Comparison of ENCODE assay signal across 10 cellular contexts in the genomic region with DNA sequence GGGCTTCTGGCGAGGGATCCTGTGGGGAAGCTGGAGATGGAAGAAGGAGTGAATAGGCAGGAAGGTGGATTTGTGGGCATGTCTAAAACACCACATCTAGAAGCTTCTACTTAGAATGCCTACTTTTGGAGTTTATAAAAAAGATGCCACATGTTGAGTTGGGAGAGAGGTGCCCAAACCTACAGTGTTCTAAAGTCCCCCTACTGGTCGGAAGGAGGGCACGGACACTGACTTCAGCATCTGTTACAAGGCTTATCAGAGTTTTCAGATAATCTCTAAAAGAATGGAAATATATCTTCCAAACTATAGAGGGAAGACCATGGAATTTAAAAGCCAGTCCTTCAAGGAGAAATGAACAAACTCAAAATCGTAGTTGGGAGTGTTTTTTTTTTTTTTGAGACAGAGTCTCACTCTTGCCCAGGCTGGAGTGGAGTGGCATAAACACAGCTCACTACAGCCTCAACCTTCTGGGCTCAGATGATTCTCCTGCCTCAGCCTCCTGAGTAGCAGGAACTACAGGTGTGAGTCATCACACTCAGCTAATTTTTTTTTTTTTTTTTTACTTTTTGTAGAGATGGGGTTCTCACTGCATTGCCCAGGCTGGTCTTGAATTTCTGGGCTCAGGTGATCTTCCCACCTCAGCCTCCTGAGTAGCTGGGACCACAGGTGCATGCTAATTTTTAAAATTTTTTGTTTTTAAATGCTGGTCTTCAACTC. TPM values are rescaled to one million over a fixed set of nuclear protein-coding genes. Genes with fewer than 3 reads are reported as not detected.
A peak's percentile ranks its signal among the peaks of the same experiment; 100 is the strongest.
DNase-seq lines count a peak whose midpoint lies in the region; ATAC-seq, FAIRE-seq and TF ChIP-seq lines count a peak whose summit lies in the region.
"Had no signal": no experiment of that assay in that cellular context is flagged by ENCODE, and none has a peak within 500 bp of the region (broad histone marks: within the 10 kb centered on the region; RNA-seq: fewer than 3 reads in every experiment).

No MANE protein-coding gene starts in this region.

- H3K36me3 Mint-ChIP-seq in nephron progenitor cell (ENCODE audit: low read depth) = no peaks in the 10 kb centered on the region

- FAIRE-seq in D721Med (lab: Jason Lieb, UNC) (no peak), GM12878 (lab: Jason Lieb, UNC) (no peak)

- CTCF ChIA-PET in GM12878 (lab: Yijun Ruan, JAX) = interaction anchor here (1.9 kb wide), 1 partner anchor 12 kb away, joined by 7 read pairs; no protein-coding TSS in a partner anchor

- BruUV-seq in GM12878 (replicated peaks; lab: Mats Ljungman, UMichigan) = no TSS peak

- TF ChIP-seq RAD21 in GM12878 (IDR thresholded peaks at IDR 0.05; ENCODE audit: insufficient read depth, low read depth, low read length) = no peak

- no peak for TF ChIP-seq EP300 in GM12878 (IDR thresholded peaks at IDR 0.05; ENCODE audit: borderline replicate concordance in 1 of 2, control insufficient read depth in 1 of 2, low read depth in 2 of 2, low read length in 2 of 2)

- H2AFZ ChIP-seq in GM12878 (ENCODE audit: control insufficient read depth, low read depth, low read length) = no peak overlapping the region

- no peak overlapping the region for H3K27ac Mint-ChIP-seq in nephron progenitor cell

- in situ Hi-C loops in KBM-7 (cut with MboI; ENCODE audit: low pct_unique_long_range_greater_than_20kb, low sequenced_read_pairs) (no loop called here), GM12878 (cut with MboI) (no loop called here)

- peak; percentile 70 for ATAC-seq in GM12878
- ATAC-seq in GM18868 (IDR thresholded peaks at IDR 0.05; ENCODE audit: unreplicated experiment) = no peak
- ATAC-seq: heart left ventricle had no signal

- no peak overlapping the region for H3K27ac ChIP-seq in GM12878 (ENCODE audit: control insufficient read depth, insufficient read depth)
- H3K27ac ChIP-seq: heart left ventricle, neutrophil had no signal

- H3K9me3 ChIP-seq in GM12878 (replicated peaks; ENCODE audit: control insufficient read depth, insufficient read depth, low read length) = no peaks in the 10 kb centered on the region
- H3K9me3 ChIP-seq: heart left ventricle, neutrophil had no signal

- SMC1A ChIA-PET in GM12878 (lab: Charles Lee; ENCODE audit: uncharacterized antibody, unreplicated experiment) = no interaction called here

- H3K4me2 ChIP-seq in GM12878 (ENCODE audit: control insufficient read depth, insufficient read depth) = no peak overlapping the region

- RAD21 ChIA-PET in GM12878 (lab: Charles Lee; ENCODE audit: unreplicated experiment) = no interaction called here

- peaks cover 3% of the 10 kb centered on the region for H3K27me3 Mint-ChIP-seq in nephron progenitor cell (ENCODE audit: low read depth, poor library complexity)

- H3K4me1 Mint-ChIP-seq in nephron progenitor cell = peaks cover 11% of the 10 kb centered on the region

- POLR2A ChIA-PET in GM12878 (lab: Charles Lee) = no interaction called here

- H3K36me3 ChIP-seq in GM12878 (ENCODE audit: control insufficient read depth in 2 of 2, insufficient read depth in 2 of 2, low read length in 1 of 2) = no peaks in the 10 kb centered on the region; a peak in 1 of 4 replicates
- H3K36me3 ChIP-seq: neutrophil had no signal

- DNase-seq in D721Med (ENCODE audit: insufficient read length, low spot score) (no peak), KBM-7 (peak; percentile 31), GM12878 (ENCODE audit: low read depth, low spot score) (no peak), nephron progenitor cell (no peak), DMS53 treated with DMSO at 0.1 percent for 48 hours (lab: John Stamatoyannopoulos, UW; ENCODE audit: unreplicated experiment) (no peak), OCI-M2 (lab: John Stamatoyannopoulos, UW; ENCODE audit: unreplicated experiment) (no peak)
- DNase-seq: activated CD4-positive, alpha-beta T cell treated with anti-CD3 and anti-CD28 coated beads, Interleukin-2, amount 50 U/mL, for 48 hours; heart left ventricle had no signal

- H3K4me1 ChIP-seq in GM12878 (ENCODE audit: control insufficient read depth, insufficient read depth, low read length) = no peaks in the 10 kb centered on the region

- H3K9ac ChIP-seq in GM12878 (ENCODE audit: control insufficient read depth, insufficient read depth, low read length) = no peak overlapping the region

- 52% methylated on average over 4 of the region's 4 CpGs for WGBS in GM12878 (ENCODE audit: insufficient coverage, insufficient replicate concordance, low lambda C conversion rate, missing lambda C conversion rate)

- no peaks in the 10 kb centered on the region for H3K27me3 ChIP-seq in GM12878 (replicated peaks in 1 of 2; ENCODE audit: control insufficient read depth in 2 of 2, insufficient read depth in 2 of 2, low read length in 1 of 2)
- H3K27me3 ChIP-seq: heart left ventricle, neutrophil had no signal

- TF ChIP-seq CTCF in D721Med (IDR thresholded peaks at IDR 0.05; ENCODE audit: insufficient read depth, missing control alignments) = peak; percentile 34
- TF ChIP-seq CTCF in GM12878 (IDR thresholded peaks at IDR 0.05 in 2 of 3, conservative IDR thresholded peaks at IDR 0.05 in 1 of 3; ENCODE audit: control insufficient read depth in 2 of 3, extremely low read depth in 1 of 3, insufficient read depth in 1 of 3, low read depth in 3 of 3, low read length in 3 of 3) = peak in 2 of 3 experiments; percentile 29 to 32; a peak in 2 of 6 replicates
- peak; percentile 10 for TF ChIP-seq CTCF in nephron progenitor cell (IDR thresholded peaks at IDR 0.05)

- no peak overlapping the region for H3K4me3 ChIP-seq in GM12878
- H3K4me3 ChIP-seq: heart left ventricle had no signal

- no peak for TF ChIP-seq POLR2A in GM12878 (IDR thresholded peaks at IDR 0.05; ENCODE audit: low read depth, low read length)

- no peaks in the 10 kb centered on the region for H3K79me2 ChIP-seq in GM12878 (ENCODE audit: control insufficient read depth, insufficient read depth, low read length)

- H3K9me3 Mint-ChIP-seq in nephron progenitor cell = no peaks in the 10 kb centered on the region

- no peak overlapping the region for H3K4me3 Mint-ChIP-seq in nephron progenitor cell

- no peaks in the 10 kb centered on the region for H4K20me1 ChIP-seq in GM12878 (ENCODE audit: control insufficient read depth, insufficient read depth)

- intact Hi-C loops in GM12878 (cut with micrococcal nuclease; ENCODE audit: unreplicated experiment) = no loop called here

RNA-seq across cellular contexts. Expression of gene IBA57, which starts 14.8 kb away (rescaled TPM):
- total RNA-seq in GM12878 (2013; cell fraction: nucleolus; rRNA removed) = 3.6 and 5.1 TPM in 2 replicates
- total RNA-seq in GM12878 (2014; rRNA removed) = 6.0 and 6.9 TPM in 2 replicates
- 1.3 and 1.5 TPM in 2 replicates for total RNA-seq in GM12878 (2014; rRNA removed; fragmentation: Illumina TruSeq; extraction: Trizol)
- total RNA-seq in GM12878 (2021) = 6.9 and 8.5 TPM in 2 replicates
- 2.1 TPM for polyA plus RNA-seq in GM12878 (2011; ENCODE audit: low read depth)
- 1.4 and 2.9 TPM in 2 replicates for polyA plus RNA-seq in GM12878 (2011; rRNA removed)
- polyA plus RNA-seq in GM12878 (2011; cell fraction: cytosol; rRNA removed) = 3.5 and 8.3 TPM in 2 replicates
- polyA plus RNA-seq in GM12878 (2011; cell fraction: nucleus; rRNA removed) = 5.4 and 7.1 TPM in 2 replicates
- 2.0 and 3.3 TPM in 2 replicates for polyA plus RNA-seq in GM12878 (2012)
- polyA plus RNA-seq in GM12878 (2014; fragmentation: Illumina TruSeq; extraction: Trizol) = 1.2 and 1.3 TPM in 2 replicates
- polyA plus RNA-seq in GM12878 (2014; fragmentation: Nextera tagmentation; extraction: Ambion mirVana) = under 1 TPM; 0.51 to 0.60 TPM
- 4.6 and 6.7 TPM in 2 replicates for polyA plus RNA-seq in GM12878 (2014; rRNA removed)
- polyA plus RNA-seq in GM12878 (2016; fragmentation: Nextera tagmentation; extraction: Ambion mirVana) = 1 to 10 TPM; 6.0 to 8.6 TPM
- polyA minus RNA-seq in GM12878 (2011; rRNA and poly(A)+ RNA removed) = 2.0 and 5.2 TPM in 2 replicates
- polyA minus RNA-seq in GM12878 (2011; cell fraction: cytosol; rRNA and poly(A)+ RNA removed) = 0.83 and 2.3 TPM in 2 replicates
- polyA minus RNA-seq in GM12878 (2011; cell fraction: nucleus; rRNA and poly(A)+ RNA removed) = 1.8 and 3.3 TPM in 2 replicates

RNA-seq across cellular contexts. Expression of gene OBSCN, which starts 27.4 kb away (rescaled TPM):
- total RNA-seq in GM12878 (2013; cell fraction: nucleolus; rRNA removed) = 4.8 and 6.7 TPM in 2 replicates
- total RNA-seq in GM12878 (2014; rRNA removed) = 0.11 and 0.34 TPM in 2 replicates
- total RNA-seq in GM12878 (2014; rRNA removed; fragmentation: Illumina TruSeq; extraction: Trizol) = 0.04 and 0.05 TPM in 2 replicates
- total RNA-seq in GM12878 (2021) = 0.11 and 0.36 TPM in 2 replicates
- polyA plus RNA-seq in GM12878 (2011; ENCODE audit: low read depth) = 0.04 TPM
- 0.07 and 0.18 TPM in 2 replicates for polyA plus RNA-seq in GM12878 (2011; rRNA removed)
- polyA plus RNA-seq in GM12878 (2011; cell fraction: cytosol; rRNA removed) = 0.48 and 0.49 TPM in 2 replicates
- 1.3 and 2.0 TPM in 2 replicates for polyA plus RNA-seq in GM12878 (2011; cell fraction: nucleus; rRNA removed)
- 0.18 and 1.00 TPM in 2 replicates for polyA plus RNA-seq in GM12878 (2012)
- 0.03 TPM in 1 of 2 replicates, not detected in the other for polyA plus RNA-seq in GM12878 (2014; fragmentation: Illumina TruSeq; extraction: Trizol)
- polyA plus RNA-seq in GM12878 (2014; fragmentation: Nextera tagmentation; extraction: Ambion mirVana) = not detected
- 0.01 and 0.30 TPM in 2 replicates for polyA plus RNA-seq in GM12878 (2014; rRNA removed)
- polyA plus RNA-seq in GM12878 (2016; fragmentation: Nextera tagmentation; extraction: Ambion mirVana) = under 1 TPM; 0.06 to 0.09 TPM
- 0.37 and 0.93 TPM in 2 replicates for polyA minus RNA-seq in GM12878 (2011; rRNA and poly(A)+ RNA removed)
- polyA minus RNA-seq in GM12878 (2011; cell fraction: cytosol; rRNA and poly(A)+ RNA removed) = 0.21 and 0.27 TPM in 2 replicates
- polyA minus RNA-seq in GM12878 (2011; cell fraction: nucleus; rRNA and poly(A)+ RNA removed) = 0.48 and 0.86 TPM in 2 replicates

RNA-seq across cellular contexts. Expression of gene GJC2, which starts 30.7 kb away (rescaled TPM):
- total RNA-seq in GM12878 (2013; cell fraction: nucleolus; rRNA removed) = 0.27 and 0.65 TPM in 2 replicates
- total RNA-seq in GM12878 (2014; rRNA removed) (0.06 and 0.11 TPM in 2 replicates), GM12878 (2014; rRNA removed; fragmentation: Illumina TruSeq; extraction: Trizol) (0.09 TPM in 2 replicates), GM12878 (2021) (0.44 TPM in 1 of 2 replicates, not detected in the other)
- polyA plus RNA-seq in GM12878 (2011; ENCODE audit: low read depth) = not detected
- polyA plus RNA-seq in GM12878 (2011; rRNA removed) (0.03 and 0.04 TPM in 2 replicates), GM12878 (2014; fragmentation: Illumina TruSeq; extraction: Trizol) (0.04 TPM in 1 of 2 replicates, not detected in the other), GM12878 (2014; fragmentation: Nextera tagmentation; extraction: Ambion mirVana) (not detected), GM12878 (2014; rRNA removed) (0.26 and 0.32 TPM in 2 replicates), GM12878 (2016; fragmentation: Nextera tagmentation; extraction: Ambion mirVana) (not detected)
- 0.06 and 0.07 TPM in 2 replicates for polyA plus RNA-seq in GM12878 (2011; cell fraction: cytosol; rRNA removed)
- polyA plus RNA-seq in GM12878 (2011; cell fraction: nucleus; rRNA removed) = 0.24 and 0.51 TPM in 2 replicates
- 0.15 and 0.22 TPM in 2 replicates for polyA plus RNA-seq in GM12878 (2012)
- 0.21 TPM in 1 of 2 replicates, not detected in the other for polyA minus RNA-seq in GM12878 (2011; rRNA and poly(A)+ RNA removed)
- polyA minus RNA-seq in GM12878 (2011; cell fraction: cytosol; rRNA and poly(A)+ RNA removed) = not detected in 2 replicates
- 0.24 and 0.96 TPM in 2 replicates for polyA minus RNA-seq in GM12878 (2011; cell fraction: nucleus; rRNA and poly(A)+ RNA removed)

RNA-seq across cellular contexts. Expression of gene GUK1, which starts 40.4 kb away (rescaled TPM):
- total RNA-seq in GM12878 (2013; cell fraction: nucleolus; rRNA removed) = 142 and 146 TPM in 2 replicates
- total RNA-seq in GM12878 (2014; rRNA removed) (214 and 235 TPM in 2 replicates), GM12878 (2014; rRNA removed; fragmentation: Illumina TruSeq; extraction: Trizol) (82.0 and 98.3 TPM in 2 replicates), GM12878 (2021) (183 and 195 TPM in 2 replicates)
- 101 TPM for polyA plus RNA-seq in GM12878 (2011; ENCODE audit: low read depth)
- polyA plus RNA-seq in GM12878 (2011; rRNA removed) (107 and 224 TPM in 2 replicates), GM12878 (2014; fragmentation: Illumina TruSeq; extraction: Trizol) (4.2 and 28.9 TPM in 2 replicates), GM12878 (2014; fragmentation: Nextera tagmentation; extraction: Ambion mirVana) (10 to 100 TPM in 1 of 2 experiments, 1 to 10 TPM in 1; 6.3 to 39.2 TPM), GM12878 (2014; rRNA removed) (227 and 264 TPM in 2 replicates), GM12878 (2016; fragmentation: Nextera tagmentation; extraction: Ambion mirVana) (100 to 1,000 TPM; 349 to 357 TPM)
- 381 and 606 TPM in 2 replicates for polyA plus RNA-seq in GM12878 (2011; cell fraction: cytosol; rRNA removed)
- 634 and 756 TPM in 2 replicates for polyA plus RNA-seq in GM12878 (2011; cell fraction: nucleus; rRNA removed)
- polyA plus RNA-seq in GM12878 (2012) = 190 and 243 TPM in 2 replicates
- polyA minus RNA-seq in GM12878 (2011; rRNA and poly(A)+ RNA removed) = 103 and 217 TPM in 2 replicates
- polyA minus RNA-seq in GM12878 (2011; cell fraction: cytosol; rRNA and poly(A)+ RNA removed) = 59.5 and 69.8 TPM in 2 replicates
- 116 and 141 TPM in 2 replicates for polyA minus RNA-seq in GM12878 (2011; cell fraction: nucleus; rRNA and poly(A)+ RNA removed)
